21 cellular contexts compared by ENCODE assay signal in the genomic region with DNA sequence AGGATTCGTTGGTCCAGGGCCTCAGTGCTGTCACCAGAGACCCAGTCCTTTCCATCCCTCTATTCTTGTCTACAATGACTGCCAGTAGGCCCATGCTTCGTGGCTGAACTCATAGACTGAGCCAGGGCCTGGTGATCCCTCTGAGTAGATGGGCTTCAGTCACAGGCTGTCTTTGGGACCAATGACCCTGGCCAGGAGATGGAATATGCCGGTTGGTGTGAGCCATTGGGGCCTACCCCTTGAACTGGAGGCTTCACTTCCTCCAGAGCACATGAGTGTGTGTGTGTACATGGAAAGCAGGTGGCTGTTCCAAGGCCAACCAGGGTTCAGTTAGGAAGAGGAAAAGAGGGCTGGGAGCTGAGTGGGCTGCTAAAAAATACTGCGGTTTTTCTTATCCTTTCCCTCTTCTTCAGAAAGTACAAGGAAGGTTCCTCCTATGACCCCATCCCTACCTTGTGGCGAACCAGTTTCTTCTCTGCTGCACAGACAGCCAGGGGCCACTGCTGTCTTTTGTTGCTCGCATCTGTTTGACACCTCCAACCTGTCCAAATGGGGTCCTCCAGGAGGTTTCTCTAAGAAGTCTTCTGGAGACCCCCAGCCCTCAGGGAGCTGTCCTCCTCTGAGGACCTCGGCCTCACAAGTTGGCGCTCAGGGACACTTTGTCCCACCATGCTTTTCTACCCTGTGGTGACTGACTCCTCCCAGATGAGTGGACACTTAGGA. TPM values are rescaled to one million over a fixed set of nuclear protein-coding genes. Genes with fewer than 3 reads are reported as not detected.
"Had no signal": no experiment of that assay in that cellular context is flagged by ENCODE, and none has a peak within 500 bp of the region (broad histone marks: within the 10 kb centered on the region; RNA-seq: fewer than 3 reads in every experiment).

No MANE protein-coding gene starts in this region.

- H3K36me3 ChIP-seq: esophagus muscularis mucosa, neural progenitor cell, prostate gland, right atrium auricular region, sigmoid colon, tibial artery, upper lobe of left lung had no signal

- H3K4me3 ChIP-seq: esophagus muscularis mucosa, lung, neural progenitor cell, prostate gland, right atrium auricular region, sigmoid colon, testis, tibial artery, upper lobe of left lung had no signal

- H3K27ac ChIP-seq: esophagus muscularis mucosa, foreskin keratinocyte, neural progenitor cell, prostate gland, right atrium auricular region, sigmoid colon, testis, tibial artery, upper lobe of left lung had no signal

- H3K27me3 ChIP-seq: esophagus muscularis mucosa, foreskin keratinocyte, neural progenitor cell, right atrium auricular region, sigmoid colon, testis, upper lobe of left lung had no signal

- H3K9me3 ChIP-seq: esophagus muscularis mucosa, prostate gland, right atrium auricular region, sigmoid colon, testis, tibial artery, upper lobe of left lung had no signal

- DNase-seq: effector CD8-positive, alpha-beta T cell; foreskin keratinocyte; glutamatergic neuron; kidney; midbrain; naive thymus-derived CD4-positive, alpha-beta T cell; sigmoid colon; stimulated activated CD4-positive, alpha-beta T cell treated with anti-CD3 and anti-CD28 coated beads, Interleukin-2, amount 100 ng/mL, for 24 hours; stimulated activated CD4-positive, alpha-beta T cell treated with anti-CD3 and anti-CD28 coated beads, Interleukin-4, amount 100 ng/mL, for 24 hours; stimulated activated naive CD8-positive, alpha-beta T cell treated with anti-CD3 and anti-CD28 coated beads, Interleukin-15, Interleukin-2, amounts not matched to agents 100 U/mL and 50 U/mL, for 24 hours; testis had no signal

- H3K4me1 ChIP-seq: esophagus muscularis mucosa, foreskin keratinocyte, neural progenitor cell, prostate gland, right atrium auricular region, sigmoid colon, testis, tibial artery, upper lobe of left lung had no signal

- ATAC-seq: foreskin keratinocyte; left lobe of liver; stimulated activated memory B cell treated with anti-CD40 and anti-IgM and Interleukin-4, amounts not matched to agents 10 μg/mL and 1 μg/mL and 100 μg/mL, for 72 hours; stimulated activated naive CD8-positive, alpha-beta T cell treated with anti-CD3 and anti-CD28 coated beads, Interleukin-15, Interleukin-2, amounts not matched to agents 100 U/mL and 50 U/mL, for 24 hours had no signal

RNA-seq across cellular contexts. Expression of gene ADRA2A, which starts 36.6 kb away (rescaled TPM):
- total RNA-seq: endothelial cell of umbilical vein, foreskin keratinocyte had no signal
- polyA plus RNA-seq: foreskin keratinocyte; naive thymus-derived CD4-positive, alpha-beta T cell had no signal
